25 cellular contexts compared by ENCODE assay signal in genomic region chr5:140329739-140330481, GRCh38. TPM values are rescaled to one million over a fixed set of nuclear protein-coding genes. Genes with fewer than 3 reads are reported as not detected.
DNase-seq lines count a peak whose midpoint lies in the region; ATAC-seq and TF ChIP-seq lines count a peak whose summit lies in the region.
"Had no signal": no experiment of that assay in that cellular context is flagged by ENCODE, and none has a peak within 500 bp of the region (broad histone marks: within the 10 kb centered on the region; RNA-seq: fewer than 3 reads in every experiment).

No MANE protein-coding gene starts in this region.

- CTCF ChIA-PET in Caco-2 (lab: Charles Lee) = interaction anchor here (4.0 kb wide), 1 partner anchor 16 kb away, joined by 25 read pairs; the partner anchor contains the start of gene HBEGF

- intact Hi-C loops in Caco-2 (cut with micrococcal nuclease; ENCODE audit: unreplicated experiment) = no loop called here

- H3K9me3 Mint-ChIP-seq in Caco-2 (ENCODE audit: unreplicated experiment) (no peaks in the 10 kb centered on the region), mesothelial cell of epicardium (no peaks in the 10 kb centered on the region)
- H3K9me3 Mint-ChIP-seq: activated T-helper 1 cell treated with anti-CD3 and anti-CD28 coated beads, Interleukin-12 subunit alpha, Interleukin-12 subunit beta, Interleukin-2, Interleukin-4 antibody, amounts not matched to agents 30 ng/mL and 10 ng/mL and 1 ng/mL, durations not matched to agents 14 hours and 24 hours and 36 hours; brain; CD8-positive, alpha-beta T cell; naive thymus-derived CD4-positive, alpha-beta T cell; stimulated activated naive CD8-positive, alpha-beta T cell treated with anti-CD3 and anti-CD28 coated beads, Interleukin-15, Interleukin-2, amounts not matched to agents 100 ng/mL and 50 ng/mL, for 24 hours had no signal

- H3K4me3 ChIP-seq in Caco-2 (ENCODE audit: low read depth, low read length) = no peak overlapping the region
- no peak overlapping the region for H3K4me3 ChIP-seq in fibroblast of pulmonary artery (replicated peaks; ENCODE audit: low read depth, low read length)
- H3K4me3 ChIP-seq: coronary artery had no signal

- no peaks in the 10 kb centered on the region for H3K9me3 ChIP-seq in Caco-2

- H3K27ac Mint-ChIP-seq in Caco-2 (ENCODE audit: unreplicated experiment) = peak overlapping the region; percentile 43
- H3K27ac Mint-ChIP-seq in mesothelial cell of epicardium = peak overlapping the region; percentile 34
- H3K27ac Mint-ChIP-seq: activated CD4-positive, alpha-beta T cell treated with anti-CD3 and anti-CD28 coated beads for 36 hours; activated naive CD8-positive, alpha-beta T cell; activated T-helper 1 cell treated with anti-CD3 and anti-CD28 coated beads, Interleukin-12 subunit alpha, Interleukin-12 subunit beta, Interleukin-2, Interleukin-4 antibody, amounts not matched to agents 30 ng/mL and 10 ng/mL and 1 ng/mL, durations not matched to agents 14 hours and 24 hours and 36 hours; CD8-positive, alpha-beta T cell; stimulated activated naive CD8-positive, alpha-beta T cell treated with anti-CD3 and anti-CD28 coated beads, Interleukin-15, Interleukin-2, amounts not matched to agents 100 ng/mL and 50 ng/mL, for 24 hours had no signal

- POLR2A ChIA-PET in Caco-2 (lab: Charles Lee) = interaction anchor here (0.6 to 1.1 kb wide), 2 partner anchors 17 to 222 kb away, joined by 9 read pairs; partner anchors contain the start of gene HBEGF

- H3K36me3 ChIP-seq in Caco-2 (ENCODE audit: control insufficient read depth, insufficient read depth, low read length) = no peaks in the 10 kb centered on the region

- peaks cover 33% of the 10 kb centered on the region for H3K4me1 ChIP-seq in Caco-2

- no TSS peak for BruUV-seq in Caco-2 (replicated peaks; lab: Mats Ljungman, UMichigan)

- ATAC-seq in GM18868 (IDR thresholded peaks at IDR 0.05; ENCODE audit: unreplicated experiment) (no peak), GM18907 (IDR thresholded peaks at IDR 0.05; ENCODE audit: unreplicated experiment) (no peak)
- ATAC-seq: activated CD4-positive, alpha-beta T cell treated with anti-CD3 and anti-CD28 coated beads for 36 hours; CD8-positive, alpha-beta T cell; naive thymus-derived CD4-positive, alpha-beta T cell had no signal

- no peaks in the 10 kb centered on the region for H3K27me3 Mint-ChIP-seq in Caco-2 (ENCODE audit: insufficient read depth, unreplicated experiment)
- H3K27me3 Mint-ChIP-seq in mesothelial cell of epicardium (ENCODE audit: low read depth) = no peaks in the 10 kb centered on the region
- H3K27me3 Mint-ChIP-seq: activated CD4-positive, alpha-beta T cell treated with anti-CD3 and anti-CD28 coated beads for 36 hours; activated naive CD8-positive, alpha-beta T cell; naive thymus-derived CD4-positive, alpha-beta T cell had no signal

- DNase-seq in Caco-2 (no peak), fibroblast of pulmonary artery (ENCODE audit: low read depth) (peak; percentile 43), mesothelial cell of epicardium (ENCODE audit: low spot score in 2 of 2, unreplicated experiment in 2 of 2) (no peak), GF-D8 (lab: John Stamatoyannopoulos, UW) (no peak), NCI-H1105 (lab: John Stamatoyannopoulos, UW) (no peak)
- DNase-seq: activated CD4-positive, alpha-beta T cell treated with anti-CD3 and anti-CD28 coated beads for 36 hours; CD8-positive, alpha-beta T cell; DMS53; hypothalamus; naive thymus-derived CD4-positive, alpha-beta T cell; NCI-H1417; NCI-H2107; stimulated activated CD4-positive, alpha-beta T cell treated with anti-CD3 and anti-CD28 coated beads, Interleukin-4, amount 100 ng/mL, for 24 hours; SW 1271; trophoblast cell had no signal

- peaks cover 18% of the 10 kb centered on the region for H3K4me1 Mint-ChIP-seq in Caco-2 (ENCODE audit: low read depth, unreplicated experiment)
- H3K4me1 Mint-ChIP-seq in mesothelial cell of epicardium = peaks cover 18% of the 10 kb centered on the region

- H3K4me3 Mint-ChIP-seq in Caco-2 (ENCODE audit: unreplicated experiment) (no peak overlapping the region), mesothelial cell of epicardium (no peak overlapping the region)
- H3K4me3 Mint-ChIP-seq: activated CD4-positive, alpha-beta T cell treated with anti-CD3 and anti-CD28 coated beads for 36 hours; activated naive CD8-positive, alpha-beta T cell; activated T-helper 1 cell treated with anti-CD3 and anti-CD28 coated beads, Interleukin-12 subunit alpha, Interleukin-12 subunit beta, Interleukin-2, Interleukin-4 antibody, amounts not matched to agents 30 ng/mL and 10 ng/mL and 1 ng/mL, durations not matched to agents 14 hours and 24 hours and 36 hours; brain; CD8-positive, alpha-beta T cell; naive thymus-derived CD4-positive, alpha-beta T cell; stimulated activated naive CD8-positive, alpha-beta T cell treated with anti-CD3 and anti-CD28 coated beads, Interleukin-15, Interleukin-2, amounts not matched to agents 100 ng/mL and 50 ng/mL, for 24 hours had no signal

- TF ChIP-seq CTCF in Caco-2 (IDR thresholded peaks at IDR 0.05; ENCODE audit: insufficient read depth in 1 of 2, low read depth in 1 of 2, low read length in 1 of 2, severe bottlenecking in 1 of 2, unreplicated experiment in 1 of 2) = no peak
- no peak for TF ChIP-seq CTCF in fibroblast of pulmonary artery (IDR thresholded peaks at IDR 0.05; ENCODE audit: low read length, missing control alignments)
- no peak for TF ChIP-seq CTCF in mesothelial cell of epicardium (IDR thresholded peaks at IDR 0.05; ENCODE audit: unreplicated experiment)

- no peaks in the 10 kb centered on the region for H3K27me3 ChIP-seq in Caco-2 (replicated peaks; ENCODE audit: control insufficient read depth, insufficient read depth, low read length)

- peaks cover 9% of the 10 kb centered on the region for H3K36me3 Mint-ChIP-seq in Caco-2 (ENCODE audit: insufficient read depth, unreplicated experiment)
- peaks cover 4% of the 10 kb centered on the region for H3K36me3 Mint-ChIP-seq in mesothelial cell of epicardium
- H3K36me3 Mint-ChIP-seq: activated naive CD8-positive, alpha-beta T cell; CD8-positive, alpha-beta T cell had no signal

TF ChIP-seq in PFSK-1, 5 proteins besides CTCF, POLR2A, EP300 and RAD21:
- TF ChIP-seq SIN3A (IDR thresholded peaks at IDR 0.05; ENCODE audit: borderline replicate concordance, insufficient read depth, low read length) (0 out of 2 replicates have a peak, but pooled peaks have one; percentile 25), TAF1 (IDR thresholded peaks at IDR 0.05; ENCODE audit: borderline replicate concordance, insufficient read depth, low read length) (no peak), REST (IDR thresholded peaks at IDR 0.05; ENCODE audit: insufficient read depth in 1 of 2, low read depth in 2 of 2, low read length in 2 of 2) (no peak)

RNA-seq across cellular contexts. Expression of gene HBEGF, which starts 16.5 kb away (rescaled TPM):
- total RNA-seq in Caco-2 (2022) = 5.2 and 5.8 TPM in 2 replicates
- 17.2 TPM for polyA plus RNA-seq in PFSK-1 (2012; ENCODE audit: insufficient read length, low read depth)
- total RNA-seq in mesothelial cell of epicardium = 7.2 to 8.0 TPM (median 8.0 TPM) in 3 replicates
- polyA plus RNA-seq: naive thymus-derived CD4-positive, alpha-beta T cell had no signal

RNA-seq across cellular contexts. Expression of gene PFDN1, which starts 27.0 kb away (rescaled TPM):
- total RNA-seq in Caco-2 (2022) (81.1 and 82.3 TPM in 2 replicates), mesothelial cell of epicardium (57.2 to 63.0 TPM (median 57.8 TPM) in 3 replicates)
- polyA plus RNA-seq in PFSK-1 (2012; ENCODE audit: insufficient read length, low read depth) = 43.9 TPM

RNA-seq across cellular contexts. Expression of gene SLC4A9, which starts 30.1 kb away (rescaled TPM):
- total RNA-seq in Caco-2 (2022) = 0.11 and 0.35 TPM in 2 replicates
- not detected for polyA plus RNA-seq in PFSK-1 (2012; ENCODE audit: insufficient read length, low read depth)
- 1.8 to 2.5 TPM (median 2.2 TPM) in 3 replicates for total RNA-seq in mesothelial cell of epicardium
- total RNA-seq: activated T-helper 1 cell treated with anti-CD3 and anti-CD28 coated beads, Interleukin-12 subunit alpha, Interleukin-12 subunit beta, Interleukin-2, Interleukin-4 antibody, amounts not matched to agents 30 ng/mL and 10 ng/mL and 1 ng/mL, durations not matched to agents 14 hours and 24 hours and 36 hours; CD8-positive, alpha-beta T cell; H4; pulmonary artery endothelial cell had no signal
- polyA plus RNA-seq: naive thymus-derived CD4-positive, alpha-beta T cell had no signal
